9 cellular contexts compared by ENCODE assay signal in the genomic region with DNA sequence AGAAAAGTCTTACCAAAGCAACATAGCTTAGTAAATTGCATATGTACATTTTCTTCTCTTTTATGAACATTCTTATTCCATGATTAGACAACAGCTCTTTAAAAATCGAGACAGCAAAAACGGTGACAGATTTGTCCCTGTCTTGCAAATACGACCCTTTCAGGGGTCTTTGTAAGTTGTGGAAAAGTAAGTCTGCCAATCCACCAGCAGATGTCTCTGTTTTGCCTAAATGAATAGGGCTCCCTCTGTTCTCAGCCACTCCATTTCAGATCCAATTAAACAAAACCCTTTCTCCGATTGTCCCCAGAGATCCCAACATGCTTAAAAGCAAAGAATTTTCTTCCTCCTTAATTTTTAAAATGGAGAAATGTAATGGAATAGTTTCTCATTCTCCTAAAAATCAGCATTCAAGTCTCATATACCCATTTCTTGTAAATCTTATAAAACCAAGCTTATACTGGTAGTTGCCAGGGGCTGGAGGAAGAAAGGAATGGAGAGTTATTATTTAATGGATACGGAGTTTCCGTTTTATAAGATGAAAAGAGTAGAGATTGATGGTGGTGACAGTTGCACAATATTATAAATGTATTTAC.
DNase-seq lines count a peak whose midpoint lies in the region; ATAC-seq and TF ChIP-seq lines count a peak whose summit lies in the region.
"Had no signal": no experiment of that assay in that cellular context is flagged by ENCODE, and none has a peak within 500 bp of the region (broad histone marks: within the 10 kb centered on the region; RNA-seq: fewer than 3 reads in every experiment).

No MANE protein-coding gene starts in this region.

- no peak for TF ChIP-seq POLR2A in vagina (IDR thresholded peaks at IDR 0.05)

- H3K27me3 ChIP-seq in lung (ENCODE audit: control insufficient read depth, insufficient read depth) = no peaks in the 10 kb centered on the region
- H3K27me3 ChIP-seq in vagina = no peaks in the 10 kb centered on the region

- intact Hi-C loops in vagina (cut with DNase I) = no loop called here

- no peaks in the 10 kb centered on the region for H3K9me3 ChIP-seq in lung (ENCODE audit: control insufficient read depth in 2 of 2, insufficient read depth in 1 of 2, low read length in 1 of 2)
- H3K9me3 ChIP-seq in vagina = no peaks in the 10 kb centered on the region

- H3K4me1 Mint-ChIP-seq in activated T-cell treated with anti-CD3 and anti-CD28 coated beads, Interleukin-2, amount 50 U/mL, for 24 hours (ENCODE audit: low read depth) = peaks cover 23% of the 10 kb centered on the region

- H3K4me3 Mint-ChIP-seq in activated T-cell treated with anti-CD3 and anti-CD28 coated beads, Interleukin-2, amount 50 U/mL, for 24 hours = no peak overlapping the region

- no peaks in the 10 kb centered on the region for H3K36me3 Mint-ChIP-seq in activated T-cell treated with anti-CD3 and anti-CD28 coated beads, Interleukin-2, amount 50 U/mL, for 24 hours (ENCODE audit: low read depth)

- no peaks in the 10 kb centered on the region for H3K4me1 ChIP-seq in lung (ENCODE audit: control insufficient read depth in 2 of 2, insufficient read depth in 2 of 2, low read length in 2 of 2)
- H3K4me1 ChIP-seq in vagina = no peaks in the 10 kb centered on the region

- H3K36me3 ChIP-seq in lung (ENCODE audit: control insufficient read depth in 2 of 2, insufficient read depth in 2 of 2, low read length in 2 of 2) (no peaks in the 10 kb centered on the region), vagina (no peaks in the 10 kb centered on the region)

- no peaks in the 10 kb centered on the region for H3K27me3 Mint-ChIP-seq in activated T-cell treated with anti-CD3 and anti-CD28 coated beads, Interleukin-2, amount 50 U/mL, for 24 hours

- no peak overlapping the region for H3K27ac ChIP-seq in coronary artery
- no peak overlapping the region for H3K27ac ChIP-seq in lung (ENCODE audit: low read depth in 1 of 2, low read length in 1 of 2)
- no peak overlapping the region for H3K27ac ChIP-seq in vagina
- H3K27ac ChIP-seq: epithelial cell of prostate had no signal

- WGBS in lung, 2 donors = 8 to 13% methylated on average over 6 of the region's 6 CpGs

- ATAC-seq in lung (ENCODE audit: insufficient read depth, low FRiP score) = peak; percentile 58
- no peak for ATAC-seq in GM18907 (IDR thresholded peaks at IDR 0.05; ENCODE audit: unreplicated experiment)

- peak overlapping the region; percentile 23 for H3K4me3 ChIP-seq in coronary artery
- no peak overlapping the region for H3K4me3 ChIP-seq in lung
- H3K4me3 ChIP-seq in vagina = no peak overlapping the region

- peak; percentile 46 for TF ChIP-seq CTCF in coronary artery (IDR thresholded peaks at IDR 0.05)
- peak; percentile 37 for TF ChIP-seq CTCF in lung (IDR thresholded peaks at IDR 0.05; ENCODE audit: control extremely low read depth, extremely low read depth)
- peak in 2 of 3 experiments; percentile 25 to 58 for TF ChIP-seq CTCF in vagina (IDR thresholded peaks at IDR 0.05)

- peak overlapping the region; percentile 15 for H3K27ac Mint-ChIP-seq in activated T-cell treated with anti-CD3 and anti-CD28 coated beads, Interleukin-2, amount 50 U/mL, for 24 hours

- no peak for DNase-seq in activated T-cell treated with anti-CD3 and anti-CD28 coated beads, Interleukin-2, amount 50 U/mL, for 24 hours
- no peak for DNase-seq in activated T-cell treated with anti-CD3 and anti-CD28 coated beads, Interleukin-2, amount 50 U/mL, for 1 hour
- DNase-seq in LHCN-M2 (ENCODE audit: low read depth) (peak; percentile 56), RKO (ENCODE audit: low spot score) (peak; percentile 69), coronary artery (ENCODE audit: low spot score) (no peak), lung (ENCODE audit: low spot score) (no peak), vagina (ENCODE audit: extremely low spot score in 2 of 2) (no peak)

- no peaks in the 10 kb centered on the region for H3K9me3 Mint-ChIP-seq in activated T-cell treated with anti-CD3 and anti-CD28 coated beads, Interleukin-2, amount 50 U/mL, for 24 hours

Comparison
In these comparisons a context has a peak if more than half of its experiments do, and no peak if none do; other contexts are left out.
1. DNase-seq: peak in LHCN-M2 (single experiment) and RKO (single experiment); none in activated T-cell treated with anti-CD3 and anti-CD28 coated beads, Interleukin-2, amount 50 U/mL, for 24 hours (single experiment), activated T-cell treated with anti-CD3 and anti-CD28 coated beads, Interleukin-2, amount 50 U/mL, for 1 hour (single experiment), coronary artery (single experiment), lung (single experiment) and vagina (0 of 2).
2. Peak in every context shown above with its lines, with median percentiles within 50 percentile points of each other: CTCF ChIP-seq.